Comparison of ENCODE assay signal across 20 cellular contexts in the genomic region with DNA sequence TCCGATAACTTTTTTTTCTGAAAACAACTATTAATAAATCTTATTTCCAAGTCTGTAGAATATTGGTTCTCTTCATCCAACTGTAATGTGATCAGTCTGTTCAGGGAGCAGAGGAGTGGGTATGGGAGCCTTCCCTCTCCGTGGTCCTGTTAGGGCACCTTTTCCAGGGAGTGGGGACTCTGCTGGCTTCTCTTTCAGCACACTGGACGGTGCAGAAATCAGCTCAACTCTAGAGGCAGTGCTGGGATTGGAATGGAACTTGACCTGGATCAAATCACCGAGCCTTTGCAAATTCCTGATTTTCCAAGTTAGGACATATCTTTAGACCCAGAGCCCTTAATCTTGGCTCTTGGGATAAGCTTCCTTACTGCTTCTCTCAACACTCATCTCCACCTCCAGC.
DNase-seq lines count a peak whose midpoint lies in the region; ATAC-seq and TF ChIP-seq lines count a peak whose summit lies in the region.
"Had no signal": no experiment of that assay in that cellular context is flagged by ENCODE, and none has a peak within 500 bp of the region (broad histone marks: within the 10 kb centered on the region; RNA-seq: fewer than 3 reads in every experiment).

No MANE protein-coding gene starts in this region.

- no peak for TF ChIP-seq CTCF in WTC11 (IDR thresholded peaks at IDR 0.05)
- TF ChIP-seq CTCF in osteocyte (IDR thresholded peaks at IDR 0.05): no peak

- POLR2A ChIA-PET in WTC11 (lab: Charles Lee): no interaction called here

- DNase-seq in ELF-1 (ENCODE audit: low read depth, low spot score) (peak; percentile 47), WTC11 (ENCODE audit: low spot score) (no peak), left kidney (ENCODE audit: low read depth, low spot score) (peak; percentile 55), osteocyte (ENCODE audit: extremely low spot score, unreplicated experiment) (no peak), occipital lobe (lab: John Stamatoyannopoulos, UW) (no peak)
- DNase-seq: Kasumi-1, MG63, NCI-H1417, NCI-H1694 treated with DMSO at 0.1 percent for 48 hours, NCI-H2081 treated with DMSO at 0.1 percent for 48 hours, NCI-H2171 treated with DMSO at 0.1 percent for 48 hours, NCI-H524 treated with DMSO at 0.1 percent for 48 hours, NCI-H82, SJCRH30 had no signal

- peak; percentile 72 for ATAC-seq in WTC11
- ATAC-seq in GM21723 (IDR thresholded peaks at IDR 0.05; ENCODE audit: unreplicated experiment): no peak
- no peak for ATAC-seq in GM18907 (IDR thresholded peaks at IDR 0.05; ENCODE audit: unreplicated experiment)
- ATAC-seq: A549, GM12878, Panc1 had no signal

- H3K27me3 Mint-ChIP-seq in WTC11 (ENCODE audit: low read depth): no peaks in the 10 kb centered on the region
- H3K27me3 Mint-ChIP-seq in osteocyte (ENCODE audit: unreplicated experiment): no peaks in the 10 kb centered on the region
- H3K27me3 Mint-ChIP-seq: B cell had no signal

- CTCF ChIA-PET in WTC11 (lab: Charles Lee): no interaction called here

- H3K9me3 Mint-ChIP-seq in WTC11 (peaks cover 20% of the 10 kb centered on the region; the same call in 1 of the 2 replicates), osteocyte (ENCODE audit: unreplicated experiment) (no peaks in the 10 kb centered on the region)

- H3K36me3 Mint-ChIP-seq in WTC11: peaks cover 4% of the 10 kb centered on the region; the same call in 1 of the 2 replicates
- H3K36me3 Mint-ChIP-seq in osteocyte (ENCODE audit: unreplicated experiment): peaks cover 1% of the 10 kb centered on the region

- H3K4me3 Mint-ChIP-seq in WTC11: no peak overlapping the region
- no peak overlapping the region for H3K4me3 Mint-ChIP-seq in osteocyte (ENCODE audit: unreplicated experiment)
- H3K4me3 Mint-ChIP-seq: B cell had no signal

- H3K27ac Mint-ChIP-seq in WTC11 (no peak overlapping the region), osteocyte (ENCODE audit: unreplicated experiment) (peak overlapping the region; percentile 40)
- H3K27ac Mint-ChIP-seq: B cell had no signal

- peaks cover 29% of the 10 kb centered on the region for H3K4me1 Mint-ChIP-seq in WTC11
- peaks cover 89% of the 10 kb centered on the region for H3K4me1 Mint-ChIP-seq in osteocyte (ENCODE audit: unreplicated experiment)
- H3K4me1 Mint-ChIP-seq: B cell had no signal

TF ChIP-seq in WTC11, 78 proteins besides CTCF, POLR2A, EP300 and RAD21:
- TF ChIP-seq IRF2 (CRISPR knock-in tag; IDR thresholded peaks at IDR 0.05; ENCODE audit: borderline replicate concordance, low read depth) (no peak), ATF1 (CRISPR knock-in tag; IDR thresholded peaks at IDR 0.05) (no peak), TEAD1 (CRISPR knock-in tag; IDR thresholded peaks at IDR 0.05) (no peak), NFYB (CRISPR knock-in tag; conservative IDR thresholded peaks at IDR 0.05; ENCODE audit: low read depth) (no peak), FOXP1 (CRISPR knock-in tag; IDR thresholded peaks at IDR 0.05; ENCODE audit: borderline replicate concordance) (no peak), PRRX2 (CRISPR knock-in tag; IDR thresholded peaks at IDR 0.05) (no peak), ZNF263 (CRISPR knock-in tag; IDR thresholded peaks at IDR 0.05; ENCODE audit: low read depth) (no peak), SOX15 (CRISPR knock-in tag; IDR thresholded peaks at IDR 0.05) (no peak), RORB (CRISPR knock-in tag; IDR thresholded peaks at IDR 0.05) (no peak), HMGA2 (CRISPR knock-in tag; IDR thresholded peaks at IDR 0.05) (no peak), PRDM15 (CRISPR knock-in tag; IDR thresholded peaks at IDR 0.05) (no peak), JAZF1 (CRISPR knock-in tag; IDR thresholded peaks at IDR 0.05) (no peak), ZNF671 (CRISPR knock-in tag; IDR thresholded peaks at IDR 0.05) (no peak), GRHL2 (CRISPR knock-in tag; IDR thresholded peaks at IDR 0.05; ENCODE audit: insufficient replicate concordance, severe bottlenecking) (no peak), KAT7 (CRISPR knock-in tag; IDR thresholded peaks at IDR 0.05; ENCODE audit: borderline replicate concordance) (no peak), CDX4 (CRISPR knock-in tag; IDR thresholded peaks at IDR 0.05; ENCODE audit: borderline replicate concordance) (no peak)
- TF ChIP-seq, protein P1, sequence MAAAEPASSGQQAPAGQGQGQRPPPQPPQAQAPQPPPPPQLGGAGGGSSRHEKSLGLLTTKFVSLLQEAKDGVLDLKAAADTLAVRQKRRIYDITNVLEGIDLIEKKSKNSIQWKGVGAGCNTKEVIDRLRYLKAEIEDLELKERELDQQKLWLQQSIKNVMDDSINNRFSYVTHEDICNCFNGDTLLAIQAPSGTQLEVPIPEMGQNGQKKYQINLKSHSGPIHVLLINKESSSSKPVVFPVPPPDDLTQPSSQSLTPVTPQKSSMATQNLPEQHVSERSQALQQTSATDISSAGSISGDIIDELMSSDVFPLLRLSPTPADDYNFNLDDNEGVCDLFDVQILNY (CRISPR knock-in tag; IDR thresholded peaks at IDR 0.05): no peak
- TF ChIP-seq, protein P2, sequence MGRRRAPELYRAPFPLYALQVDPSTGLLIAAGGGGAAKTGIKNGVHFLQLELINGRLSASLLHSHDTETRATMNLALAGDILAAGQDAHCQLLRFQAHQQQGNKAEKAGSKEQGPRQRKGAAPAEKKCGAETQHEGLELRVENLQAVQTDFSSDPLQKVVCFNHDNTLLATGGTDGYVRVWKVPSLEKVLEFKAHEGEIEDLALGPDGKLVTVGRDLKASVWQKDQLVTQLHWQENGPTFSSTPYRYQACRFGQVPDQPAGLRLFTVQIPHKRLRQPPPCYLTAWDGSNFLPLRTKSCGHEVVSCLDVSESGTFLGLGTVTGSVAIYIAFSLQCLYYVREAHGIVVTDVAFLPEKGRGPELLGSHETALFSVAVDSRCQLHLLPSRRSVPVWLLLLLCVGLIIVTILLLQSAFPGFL (CRISPR knock-in tag; IDR thresholded peaks at IDR 0.05; ENCODE audit: borderline replicate concordance): no peak
- TF ChIP-seq, protein P3, sequence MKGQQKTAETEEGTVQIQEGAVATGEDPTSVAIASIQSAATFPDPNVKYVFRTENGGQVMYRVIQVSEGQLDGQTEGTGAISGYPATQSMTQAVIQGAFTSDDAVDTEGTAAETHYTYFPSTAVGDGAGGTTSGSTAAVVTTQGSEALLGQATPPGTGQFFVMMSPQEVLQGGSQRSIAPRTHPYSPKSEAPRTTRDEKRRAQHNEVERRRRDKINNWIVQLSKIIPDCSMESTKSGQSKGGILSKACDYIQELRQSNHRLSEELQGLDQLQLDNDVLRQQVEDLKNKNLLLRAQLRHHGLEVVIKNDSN (CRISPR knock-in tag; IDR thresholded peaks at IDR 0.05): no peak

Comparison
In these comparisons a context has a peak if more than half of its experiments do, and no peak if none do; other contexts are left out.
1. DNase-seq: peak in ELF-1 (single experiment) and left kidney (single experiment); none in WTC11 (single experiment), osteocyte (single experiment) and occipital lobe (single experiment).